19 cellular contexts compared by ENCODE assay signal in the genomic region with DNA sequence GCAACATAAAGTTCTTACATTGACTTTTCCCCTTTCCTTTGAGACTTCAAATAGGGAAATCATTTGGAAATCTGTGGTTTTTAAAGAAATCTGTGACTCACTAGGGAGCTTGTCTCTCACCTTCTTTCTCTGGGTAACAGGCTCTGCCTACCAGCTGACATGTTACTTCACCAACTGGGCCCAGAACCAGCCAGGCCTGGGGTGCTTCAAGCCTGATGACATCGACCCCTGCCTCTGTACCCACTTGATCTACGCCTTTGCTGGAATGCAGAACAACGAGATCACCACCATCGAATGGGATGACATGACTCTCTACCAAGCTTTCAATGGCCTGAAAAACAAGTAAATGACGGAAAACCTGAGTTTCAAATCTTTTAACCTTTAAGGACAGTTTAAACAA. TPM values are rescaled to one million over a fixed set of nuclear protein-coding genes. Genes with fewer than 3 reads are reported as not detected.
"Had no signal": no experiment of that assay in that cellular context is flagged by ENCODE, and none has a peak within 500 bp of the region (broad histone marks: within the 10 kb centered on the region; RNA-seq: fewer than 3 reads in every experiment).

No MANE protein-coding gene starts in this region.

- H3K36me3 ChIP-seq: sigmoid colon, vagina had no signal

- H3K27me3 ChIP-seq: sigmoid colon, vagina had no signal

- H3K4me1 ChIP-seq: sigmoid colon, vagina had no signal

- H3K9me3 ChIP-seq: mucosa of descending colon, sigmoid colon, vagina had no signal

- H3K4me3 ChIP-seq: mucosa of descending colon, sigmoid colon, vagina had no signal

- H3K27ac ChIP-seq: epithelial cell of prostate, sigmoid colon, vagina, VCaP had no signal

- DNase-seq: activated CD4-positive, alpha-beta T cell treated with anti-CD3 and anti-CD28 coated beads for 48 hours; activated naive CD4-positive, alpha-beta T cell; effector memory CD4-positive, alpha-beta T cell; hippocampal formation; kidney glomerular epithelial cell; mucosa of descending colon; natural killer cell; occipital lobe; sigmoid colon; stimulated activated CD4-positive, alpha-beta T cell treated with anti-CD3 and anti-CD28 coated beads, Interleukin-2, amount 100 ng/mL, for 48 hours; stimulated activated naive CD4-positive, alpha-beta T cell treated with Interleukin-2 at 50 U/mL for 16 hours had no signal

RNA-seq across cellular contexts. Expression of a gene that starts 9.2 kb away (rescaled TPM):
- total RNA-seq: activated T-helper 1 cell treated with anti-CD3 and anti-CD28 coated beads, Interleukin-12 subunit alpha, Interleukin-12 subunit beta, Interleukin-2, Interleukin-4 antibody, amounts not matched to agents 30 ng/mL and 10 ng/mL and 1 ng/mL, durations not matched to agents 14 hours and 24 hours and 36 hours; glomerular endothelial cell; lung microvascular endothelial cell; mucosa of descending colon; natural killer cell; occipital lobe; progenitor cell of endocrine pancreas; sigmoid colon; temporal lobe; vagina had no signal
- polyA plus RNA-seq: sigmoid colon had no signal

RNA-seq across cellular contexts. Expression of a gene that starts 53.9 kb away (rescaled TPM):
- total RNA-seq: glomerular endothelial cell, lung microvascular endothelial cell, progenitor cell of endocrine pancreas had no signal
